ENCODE assay signal across 17 cellular contexts in genomic region chr11:46719048-46719542, GRCh38. TPM values are rescaled to one million over a fixed set of nuclear protein-coding genes. Genes with fewer than 3 reads are reported as not detected.
DNase-seq lines count a peak whose midpoint lies in the region; ATAC-seq and TF ChIP-seq lines count a peak whose summit lies in the region.
"Had no signal": no experiment of that assay in that cellular context is flagged by ENCODE, and none has a peak within 500 bp of the region (broad histone marks: within the 10 kb centered on the region; RNA-seq: fewer than 3 reads in every experiment).

Gene F2 (plus strand): TSS chr11:46719213. CDS start chr11:46719236, 23 bp downstream.

- H3K9me3 Mint-ChIP-seq in natural killer cell treated with Interleukin-12 subunit alpha and Interleukin-12 subunit beta and Interleukin-15 and Interleukin-18, amount 100 ng/mL, for 72 hours, result no peaks in the 10 kb centered on the region
- H3K9me3 Mint-ChIP-seq in natural killer cell (no peaks in the 10 kb centered on the region), type B pancreatic cell (no peaks in the 10 kb centered on the region)
- H3K9me3 Mint-ChIP-seq: mesothelial cell of epicardium; stimulated activated naive CD8-positive, alpha-beta T cell treated with anti-CD3 and anti-CD28 coated beads, Interleukin-15, Interleukin-2, amounts not matched to agents 100 ng/mL and 50 ng/mL, for 24 hours had no signal

- ATAC-seq in natural killer cell treated with Interleukin-12 subunit alpha and Interleukin-12 subunit beta and Interleukin-15 and Interleukin-18, amount 100 ng/mL, for 72 hours, result peak; percentile 15
- ATAC-seq in natural killer cell (no peak), right lobe of liver (peak; percentile 73 to 80 (median 76)), GM18502 (IDR thresholded peaks at IDR 0.05; ENCODE audit: poor library complexity, unreplicated experiment) (no peak)

- peak within 1 kb of the TSS; percentile 51 to 88 (median 87) for H3K4me3 ChIP-seq in right lobe of liver
- H3K4me3 ChIP-seq: ascending aorta, coronary artery, SK-N-MC, spleen had no signal

- H3K27ac ChIP-seq in VCaP, result peak within 1 kb of the TSS; percentile 53
- H3K27ac ChIP-seq in right lobe of liver, result peak within 1 kb of the TSS; percentile 63 to 94 (median 81)
- H3K27ac ChIP-seq: ascending aorta, coronary artery, epithelial cell of prostate, SK-N-MC had no signal

- H3K27me3 ChIP-seq in right lobe of liver, result no peaks in the 10 kb centered on the region
- H3K27me3 ChIP-seq: ascending aorta, spleen had no signal

- H3K4me3 Mint-ChIP-seq in natural killer cell treated with Interleukin-12 subunit alpha and Interleukin-12 subunit beta and Interleukin-15 and Interleukin-18, amount 100 ng/mL, for 72 hours, result no peak within 1 kb of the TSS
- no peak within 1 kb of the TSS for H3K4me3 Mint-ChIP-seq in natural killer cell
- no peak within 1 kb of the TSS for H3K4me3 Mint-ChIP-seq in type B pancreatic cell
- H3K4me3 Mint-ChIP-seq: mesothelial cell of epicardium; stimulated activated naive CD8-positive, alpha-beta T cell treated with anti-CD3 and anti-CD28 coated beads, Interleukin-15, Interleukin-2, amounts not matched to agents 100 ng/mL and 50 ng/mL, for 24 hours had no signal

- peaks cover 0 to 22% (median 9%) of the 10 kb centered on the region in 4 donors for H3K36me3 ChIP-seq in right lobe of liver
- H3K36me3 ChIP-seq: ascending aorta, spleen had no signal

- TF ChIP-seq CTCF in natural killer cell (IDR thresholded peaks at IDR 0.05) (no peak), VCaP (conservative IDR thresholded peaks at IDR 0.05) (no peak), right lobe of liver (IDR thresholded peaks at IDR 0.05) (no peak), type B pancreatic cell (conservative IDR thresholded peaks at IDR 0.05) (no peak)

- WGBS in right lobe of liver (ENCODE audit: insufficient coverage, low coverage, low lambda C conversion rate, missing lambda C conversion rate), result 42% methylated on average over 2 of the region's 7 CpGs

- no peaks in the 10 kb centered on the region for H3K4me1 Mint-ChIP-seq in natural killer cell treated with Interleukin-12 subunit alpha and Interleukin-12 subunit beta and Interleukin-15 and Interleukin-18, amount 100 ng/mL, for 72 hours (ENCODE audit: low read depth in 2 of 2)
- H3K4me1 Mint-ChIP-seq in natural killer cell (no peaks in the 10 kb centered on the region), type B pancreatic cell (ENCODE audit: unreplicated experiment) (no peaks in the 10 kb centered on the region)
- H3K4me1 Mint-ChIP-seq: mesothelial cell of epicardium had no signal

- no peaks in the 10 kb centered on the region for H3K27me3 Mint-ChIP-seq in natural killer cell treated with Interleukin-12 subunit alpha and Interleukin-12 subunit beta and Interleukin-15 and Interleukin-18, amount 100 ng/mL, for 72 hours
- H3K27me3 Mint-ChIP-seq in natural killer cell (ENCODE audit: low read depth in 2 of 2) (no peaks in the 10 kb centered on the region), type B pancreatic cell (no peaks in the 10 kb centered on the region)
- H3K27me3 Mint-ChIP-seq: stimulated activated naive CD8-positive, alpha-beta T cell treated with anti-CD3 and anti-CD28 coated beads, Interleukin-15, Interleukin-2, amounts not matched to agents 100 ng/mL and 50 ng/mL, for 24 hours had no signal

- H3K36me3 Mint-ChIP-seq in natural killer cell treated with Interleukin-12 subunit alpha and Interleukin-12 subunit beta and Interleukin-15 and Interleukin-18, amount 100 ng/mL, for 72 hours, result no peaks in the 10 kb centered on the region
- H3K36me3 Mint-ChIP-seq in natural killer cell (no peaks in the 10 kb centered on the region), type B pancreatic cell (no peaks in the 10 kb centered on the region)
- H3K36me3 Mint-ChIP-seq: mesothelial cell of epicardium had no signal

- intact Hi-C loops in natural killer cell (cut with micrococcal nuclease), result no loop called here
- intact Hi-C loops in right lobe of liver (cut with DNase I), result no loop called here

- H3K9me3 ChIP-seq in right lobe of liver, result no peaks in the 10 kb centered on the region
- H3K9me3 ChIP-seq: ascending aorta, spleen had no signal

- no peak within 1 kb of the TSS for H3K27ac Mint-ChIP-seq in natural killer cell treated with Interleukin-12 subunit alpha and Interleukin-12 subunit beta and Interleukin-15 and Interleukin-18, amount 100 ng/mL, for 72 hours
- H3K27ac Mint-ChIP-seq in natural killer cell (no peak within 1 kb of the TSS), type B pancreatic cell (peak within 1 kb of the TSS; percentile 51)
- H3K27ac Mint-ChIP-seq: mesothelial cell of epicardium; stimulated activated naive CD8-positive, alpha-beta T cell treated with anti-CD3 and anti-CD28 coated beads, Interleukin-15, Interleukin-2, amounts not matched to agents 100 ng/mL and 50 ng/mL, for 24 hours had no signal

- peak; percentile 92 for TF ChIP-seq POLR2A in right lobe of liver (IDR thresholded peaks at IDR 0.05)

- H3K4me1 ChIP-seq in right lobe of liver, result peaks cover 0 to 60% (median 20%) of the 10 kb centered on the region in 4 donors

- no peak for DNase-seq in natural killer cell treated with Interleukin-12 subunit alpha and Interleukin-12 subunit beta and Interleukin-15 and Interleukin-18, amount 100 ng/mL, for 72 hours (ENCODE audit: low spot score)
- DNase-seq in natural killer cell (no peak), right lobe of liver (peak; percentile 82 to 93 (median 89)), type B pancreatic cell (ENCODE audit: extremely low spot score, unreplicated experiment) (no peak), AML-193 (lab: John Stamatoyannopoulos, UW) (no peak)
- no peak for DNase-seq in activated CD8-positive, alpha-beta memory T cell treated with anti-CD3 and anti-CD28 coated beads, Interleukin-2, amount 50 U/mL, for 4 hours
- DNase-seq: activated effector memory CD4-positive, alpha-beta T cell treated with anti-CD3 and anti-CD28 coated beads, Interleukin-2, amount 50 U/mL, for 16 hours; spleen had no signal

RNA-seq across cellular contexts. Expression of gene F2, which starts in this region (rescaled TPM):
- total RNA-seq in natural killer cell treated with Interleukin-12 subunit alpha and Interleukin-12 subunit beta and Interleukin-15 and Interleukin-18, amount 100 ng/mL, for 72 hours, result under 1 TPM in 1 of 2 donors, not detected in 1; 0.17 TPM
- under 1 TPM in 1 of 3 donors, not detected in 2; 0.14 TPM for total RNA-seq in natural killer cell
- 1,000 to 10,000 TPM in 3 of 6 experiments, 100 to 1,000 TPM in 3; 825 to 1,339 (median 1,089) TPM for total RNA-seq in right lobe of liver
- 9.5 and 12.1 TPM in 2 replicates for total RNA-seq in type B pancreatic cell (ENCODE audit: low replicate concordance)
- total RNA-seq: glomerular endothelial cell, mesothelial cell of epicardium had no signal

Comparison
In these comparisons a context has a peak if more than half of its experiments do, and no peak if none do; other contexts are left out.
1. RNA of gene F2 (total RNA-seq): 825 to 1,339 TPM in right lobe of liver; 9.5 to 12.1 TPM in type B pancreatic cell, 0.17 TPM in natural killer cell treated with Interleukin-12 subunit alpha and Interleukin-12 subunit beta and Interleukin-15 and Interleukin-18, amount 100 ng/mL, for 72 hours and 0.14 TPM in natural killer cell; every median in the first group is over 10 times any median in the second.
2. Peak in ATAC-seq in natural killer cell treated with Interleukin-12 subunit alpha and Interleukin-12 subunit beta and Interleukin-15 and Interleukin-18, amount 100 ng/mL, for 72 hours; RNA of the gene not detected or under 1 TPM.
3. ATAC-seq: peak in right lobe of liver (4 of 4); none in natural killer cell (0 of 3) and GM18502 (single experiment).
4. DNase-seq: peak in right lobe of liver (3 of 3); none in natural killer cell treated with Interleukin-12 subunit alpha and Interleukin-12 subunit beta and Interleukin-15 and Interleukin-18, amount 100 ng/mL, for 72 hours (single experiment), natural killer cell (single experiment), type B pancreatic cell (single experiment), AML-193 (0 of 2) and activated CD8-positive, alpha-beta memory T cell treated with anti-CD3 and anti-CD28 coated beads, Interleukin-2, amount 50 U/mL, for 4 hours (single experiment).